Comparison of ENCODE assay signal across 25 cellular contexts in the genomic region with DNA sequence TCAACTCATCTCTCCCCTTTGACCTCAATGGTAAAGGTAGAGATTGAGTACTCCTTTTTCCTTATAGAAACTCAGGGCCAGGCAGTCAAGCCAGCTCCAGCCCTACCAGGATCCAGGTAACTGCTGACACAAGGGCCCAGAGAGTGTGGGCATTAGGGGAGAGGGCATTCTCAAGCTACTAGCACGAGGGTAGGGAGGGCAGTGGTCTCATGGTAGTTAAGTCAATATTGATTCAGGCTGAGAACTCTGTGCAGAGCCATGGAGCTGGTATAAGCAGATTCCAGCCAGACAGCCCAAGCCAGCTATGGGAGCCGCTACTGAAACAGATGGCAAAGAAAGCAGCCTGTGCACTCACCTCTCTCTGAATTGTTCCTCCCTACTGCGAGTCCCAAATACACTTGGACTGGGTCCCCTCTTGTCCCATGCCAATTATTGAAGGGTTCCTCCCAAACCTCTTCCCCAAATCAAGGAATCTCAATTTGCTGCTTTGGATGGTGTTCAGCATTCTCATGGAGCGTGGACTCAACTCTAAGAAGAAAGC. TPM values are rescaled to one million over a fixed set of nuclear protein-coding genes. Genes with fewer than 3 reads are reported as not detected.
DNase-seq lines count a peak whose midpoint lies in the region; ATAC-seq and TF ChIP-seq lines count a peak whose summit lies in the region.
"Had no signal": no experiment of that assay in that cellular context is flagged by ENCODE, and none has a peak within 500 bp of the region (broad histone marks: within the 10 kb centered on the region; RNA-seq: fewer than 3 reads in every experiment).

No MANE protein-coding gene starts in this region.

- no peaks in the 10 kb centered on the region for H4K20me1 ChIP-seq in GM23248 (ENCODE audit: insufficient read depth)

- H3K9me3 ChIP-seq in GM23248 (ENCODE audit: low read depth) (no peaks in the 10 kb centered on the region), gastrocnemius medialis (no peaks in the 10 kb centered on the region)
- H3K9me3 ChIP-seq: Peyer's patch, testis, uterus had no signal

- no peak overlapping the region for H3K4me3 Mint-ChIP-seq in activated T-cell treated with anti-CD3 and anti-CD28 coated beads, Interleukin-2, amount 50 U/mL, for 24 hours
- H3K4me3 Mint-ChIP-seq in endothelial cell (ENCODE audit: unreplicated experiment) = no peak overlapping the region
- H3K4me3 Mint-ChIP-seq: stimulated activated memory B cell treated with anti-CD40 and anti-IgM and Interleukin-4, amounts not matched to agents 10 μg/mL and 1 μg/mL and 100 μg/mL, for 72 hours had no signal

- no peaks in the 10 kb centered on the region for H3K9me2 ChIP-seq in GM23248 (ENCODE audit: insufficient read depth)

- no peak for DNase-seq in activated T-cell treated with anti-CD3 and anti-CD28 coated beads, Interleukin-2, amount 50 U/mL, for 24 hours
- no peak for DNase-seq in activated T-cell treated with anti-CD3 and anti-CD28 coated beads for 4 hours
- no peak for DNase-seq in GM23248
- DNase-seq in cerebellar cortex (ENCODE audit: low spot score) = peak; percentile 83
- DNase-seq in gastrocnemius medialis = no peak
- DNase-seq in endothelial cell (ENCODE audit: low spot score) = no peak
- DNase-seq in omental fat pad (ENCODE audit: low spot score) = no peak
- no peak for DNase-seq in NCI-H748 (lab: John Stamatoyannopoulos, UW; ENCODE audit: unreplicated experiment)
- DNase-seq: 8988T; activated effector memory CD4-positive, alpha-beta T cell treated with Interleukin-2 at 50 U/mL for 16 hours; H7; islet precursor cell; midbrain; naive thymus-derived CD8-positive, alpha-beta T cell; NCI-H1105; NCI-H1930; NCI-H526 treated with DMSO at 0.1 percent for 48 hours; Peyer's patch; SHP77 treated with DMSO at 0.1 percent for 48 hours; stimulated activated CD4-positive, alpha-beta T cell treated with anti-CD3 and anti-CD28 coated beads, Interleukin-4, amount 100 ng/mL, for 24 hours; testis; uterus had no signal

- intact Hi-C loops in gastrocnemius medialis (cut with DNase I; ENCODE audit: low total_unique reads) = no loop called here

- H3K27ac ChIP-seq in GM23248 (peak overlapping the region; percentile 96; the same call in 1 of the 2 replicates), gastrocnemius medialis (peak overlapping the region; percentile 9 to 96 (median 94))
- H3K27ac ChIP-seq: parathyroid adenoma, Peyer's patch, testis had no signal

- no peak overlapping the region for H3K4me3 ChIP-seq in GM23248
- H3K4me3 ChIP-seq in gastrocnemius medialis = no peak overlapping the region
- H3K4me3 ChIP-seq: Peyer's patch, testis, uterus had no signal

- H3K27me3 Mint-ChIP-seq in activated T-cell treated with anti-CD3 and anti-CD28 coated beads, Interleukin-2, amount 50 U/mL, for 24 hours = no peaks in the 10 kb centered on the region
- peaks cover 7% of the 10 kb centered on the region for H3K27me3 Mint-ChIP-seq in endothelial cell (ENCODE audit: unreplicated experiment)
- H3K27me3 Mint-ChIP-seq: naive thymus-derived CD8-positive, alpha-beta T cell; stimulated activated memory B cell treated with anti-CD40 and anti-IgM and Interleukin-4, amounts not matched to agents 10 μg/mL and 1 μg/mL and 100 μg/mL, for 72 hours had no signal

- peaks cover 78% of the 10 kb centered on the region for H3K79me2 ChIP-seq in GM23248 (ENCODE audit: insufficient read depth)

- H3K27ac Mint-ChIP-seq in activated T-cell treated with anti-CD3 and anti-CD28 coated beads, Interleukin-2, amount 50 U/mL, for 24 hours = peak overlapping the region; percentile 29
- H3K27ac Mint-ChIP-seq in endothelial cell (ENCODE audit: unreplicated experiment) = no peak overlapping the region

- peaks cover 8% of the 10 kb centered on the region; the same call in 1 of the 2 replicates for H3K36me3 ChIP-seq in GM23248 (ENCODE audit: low read depth)
- H3K36me3 ChIP-seq in gastrocnemius medialis = peaks cover 0 to 57% of the 10 kb centered on the region in 2 donors
- H3K36me3 ChIP-seq: uterus had no signal

- WGBS in GM23248 (ENCODE audit: low coverage in 1 of 2, low lambda C conversion rate in 2 of 2, missing lambda C conversion rate in 2 of 2), 2 experiments = 86 to 87% methylated on average over 4 of the region's 4 CpGs

- no peak overlapping the region for H2AFZ ChIP-seq in GM23248
- H2AFZ ChIP-seq: parathyroid adenoma had no signal

- peaks cover 71% of the 10 kb centered on the region for H3K36me3 Mint-ChIP-seq in activated T-cell treated with anti-CD3 and anti-CD28 coated beads, Interleukin-2, amount 50 U/mL, for 24 hours (ENCODE audit: low read depth)
- H3K36me3 Mint-ChIP-seq in endothelial cell (ENCODE audit: low read depth, unreplicated experiment) = peaks cover 19% of the 10 kb centered on the region

- no peak for TF ChIP-seq CTCF in gastrocnemius medialis (IDR thresholded peaks at IDR 0.05 in 4 of 5, conservative IDR thresholded peaks at IDR 0.05 in 1 of 5)
- TF ChIP-seq CTCF in endothelial cell (IDR thresholded peaks at IDR 0.05; ENCODE audit: unreplicated experiment) = no peak
- TF ChIP-seq CTCF in omental fat pad (IDR thresholded peaks at IDR 0.05) = no peak

- no peak for ATAC-seq in gastrocnemius medialis
- ATAC-seq in omental fat pad (ENCODE audit: low FRiP score) = no peak
- ATAC-seq: naive thymus-derived CD8-positive, alpha-beta T cell; sciatic nerve; stimulated activated memory B cell treated with anti-CD40 and anti-IgM and Interleukin-4, amounts not matched to agents 10 μg/mL and 1 μg/mL and 100 μg/mL, for 72 hours had no signal

- H3K4me1 Mint-ChIP-seq in activated T-cell treated with anti-CD3 and anti-CD28 coated beads, Interleukin-2, amount 50 U/mL, for 24 hours (ENCODE audit: low read depth) = peaks cover 58% of the 10 kb centered on the region
- peaks cover 21% of the 10 kb centered on the region for H3K4me1 Mint-ChIP-seq in endothelial cell (ENCODE audit: unreplicated experiment)

- no peak overlapping the region for H3K4me2 ChIP-seq in GM23248 (ENCODE audit: unreplicated experiment)

- H3F3A ChIP-seq in GM23248 (ENCODE audit: insufficient read depth) = peaks cover 26% of the 10 kb centered on the region

- no peak for TF ChIP-seq POLR2A in gastrocnemius medialis (IDR thresholded peaks at IDR 0.05)

- no peak overlapping the region; the same call in 1 of the 2 replicates for H3K9ac ChIP-seq in GM23248
- H3K9ac ChIP-seq: parathyroid adenoma had no signal

- peaks cover 25% of the 10 kb centered on the region for H3K4me1 ChIP-seq in GM23248 (ENCODE audit: insufficient read depth)
- peaks cover 36 to 53% of the 10 kb centered on the region in 2 donors for H3K4me1 ChIP-seq in gastrocnemius medialis
- H3K4me1 ChIP-seq: parathyroid adenoma had no signal

- H3K27me3 ChIP-seq in GM23248 (replicated peaks; ENCODE audit: insufficient read depth) (no peaks in the 10 kb centered on the region), gastrocnemius medialis (no peaks in the 10 kb centered on the region)
- H3K27me3 ChIP-seq: Peyer's patch, testis, uterus had no signal

- no peaks in the 10 kb centered on the region for H3K9me3 Mint-ChIP-seq in activated T-cell treated with anti-CD3 and anti-CD28 coated beads, Interleukin-2, amount 50 U/mL, for 24 hours
- no peaks in the 10 kb centered on the region for H3K9me3 Mint-ChIP-seq in endothelial cell (ENCODE audit: unreplicated experiment)
- H3K9me3 Mint-ChIP-seq: naive thymus-derived CD8-positive, alpha-beta T cell; stimulated activated memory B cell treated with anti-CD40 and anti-IgM and Interleukin-4, amounts not matched to agents 10 μg/mL and 1 μg/mL and 100 μg/mL, for 72 hours had no signal

- in situ Hi-C loops in GM23248 (cut with MboI) (no loop called here), gastrocnemius medialis (cut with MboI; ENCODE audit: low sequenced_read_pairs in 4 of 4) (no loop called here)

RNA-seq across cellular contexts. Expression of a gene that starts 2.8 kb away (rescaled TPM):
- 51.7 and 65.9 TPM in 2 replicates for total RNA-seq in GM23248 (2014; rRNA removed; shearing (Covaris generic))
- polyA plus RNA-seq in GM23248 (2016; fragmentation: Nextera tagmentation; extraction: Ambion mirVana) = 47.5 and 50.2 TPM in 2 replicates
- 10 to 100 TPM; 65.5 to 98.1 (median 77.3) TPM for total RNA-seq in gastrocnemius medialis
- 50.3 TPM for total RNA-seq in endothelial cell (ENCODE audit: unreplicated experiment)
- total RNA-seq in omental fat pad = 100 to 1,000 TPM in 1 of 4 donors, 10 to 100 TPM in 3; 80.4 to 109 (median 87.2) TPM

RNA-seq across cellular contexts. Expression of a gene that starts 22.6 kb away (rescaled TPM):
- total RNA-seq in GM23248 (2014; rRNA removed; shearing (Covaris generic)) = 14.4 and 20.0 TPM in 2 replicates
- 11.0 and 11.3 TPM in 2 replicates for polyA plus RNA-seq in GM23248 (2016; fragmentation: Nextera tagmentation; extraction: Ambion mirVana)
- total RNA-seq in gastrocnemius medialis (10 to 100 TPM; 11.4 to 24.0 (median 20.6) TPM), endothelial cell (ENCODE audit: unreplicated experiment) (51.6 TPM), omental fat pad (10 to 100 TPM; 20.1 to 50.6 (median 24.4) TPM)

RNA-seq across cellular contexts. Expression of a gene that starts 42.4 kb away (rescaled TPM):
- 16.9 and 21.5 TPM in 2 replicates for total RNA-seq in GM23248 (2014; rRNA removed; shearing (Covaris generic))
- 3.0 and 3.6 TPM in 2 replicates for polyA plus RNA-seq in GM23248 (2016; fragmentation: Nextera tagmentation; extraction: Ambion mirVana)
- 10 to 100 TPM; 11.9 to 19.6 (median 16.6) TPM for total RNA-seq in gastrocnemius medialis
- 29.9 TPM for total RNA-seq in endothelial cell (ENCODE audit: unreplicated experiment)
- total RNA-seq in omental fat pad = 10 to 100 TPM; 10.1 to 15.3 (median 14.2) TPM

RNA-seq across cellular contexts. Expression of a gene that starts 48.0 kb away (rescaled TPM):
- 3.5 and 4.0 TPM in 2 replicates for total RNA-seq in GM23248 (2014; rRNA removed; shearing (Covaris generic))
- 3.0 and 3.8 TPM in 2 replicates for polyA plus RNA-seq in GM23248 (2016; fragmentation: Nextera tagmentation; extraction: Ambion mirVana)
- 10 to 100 TPM; 30.9 to 70.2 (median 42.3) TPM for total RNA-seq in gastrocnemius medialis
- 15.6 TPM for total RNA-seq in endothelial cell (ENCODE audit: unreplicated experiment)
- 100 to 1,000 TPM in 2 of 4 donors, 10 to 100 TPM in 2; 35.7 to 190 (median 128) TPM for total RNA-seq in omental fat pad
- total RNA-seq: naive thymus-derived CD8-positive, alpha-beta T cell had no signal
- polyA plus RNA-seq: naive thymus-derived CD8-positive, alpha-beta T cell had no signal
